18 cellular contexts compared by ENCODE assay signal in the genomic region with DNA sequence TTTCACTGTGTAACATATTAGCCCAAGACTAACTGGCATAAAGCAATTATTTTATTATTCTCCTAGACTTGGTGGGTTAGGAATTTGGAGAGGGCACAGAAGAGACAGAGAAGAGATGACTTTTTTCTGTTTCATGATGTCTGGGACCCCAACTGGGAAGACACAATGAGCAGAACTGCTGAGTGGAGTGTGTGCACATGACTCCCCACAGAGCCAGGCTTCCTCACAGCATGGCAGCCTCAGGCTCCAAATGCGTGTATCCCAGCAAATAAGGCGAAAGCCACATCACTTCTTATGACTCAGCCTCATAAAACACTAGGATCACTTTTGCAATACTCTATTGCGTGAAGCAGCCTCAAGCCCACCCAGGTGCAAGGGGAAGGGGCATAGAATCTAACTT.
DNase-seq lines count a peak whose midpoint lies in the region; ATAC-seq and TF ChIP-seq lines count a peak whose summit lies in the region.
"Had no signal": no experiment of that assay in that cellular context is flagged by ENCODE, and none has a peak within 500 bp of the region (broad histone marks: within the 10 kb centered on the region; RNA-seq: fewer than 3 reads in every experiment).

No MANE protein-coding gene starts in this region.

- no peaks in the 10 kb centered on the region for H3K36me3 Mint-ChIP-seq in HFFc6 (ENCODE audit: low read depth)
- H3K36me3 Mint-ChIP-seq in activated CD8-positive, alpha-beta memory T cell treated with anti-CD3 and anti-CD28 coated beads, Interleukin-2, amount 10 ng/mL, durations not matched to agents 7 days and 5 days: no peaks in the 10 kb centered on the region
- H3K36me3 Mint-ChIP-seq: T-cell had no signal

- no peak overlapping the region for H3K4me3 Mint-ChIP-seq in HFFc6
- H3K4me3 Mint-ChIP-seq in activated CD8-positive, alpha-beta memory T cell treated with anti-CD3 and anti-CD28 coated beads, Interleukin-2, amount 10 ng/mL, durations not matched to agents 7 days and 5 days: no peak overlapping the region
- H3K4me3 Mint-ChIP-seq: T-cell had no signal

- H3K9me3 Mint-ChIP-seq in HFFc6: no peaks in the 10 kb centered on the region
- no peaks in the 10 kb centered on the region for H3K9me3 Mint-ChIP-seq in activated CD8-positive, alpha-beta memory T cell treated with anti-CD3 and anti-CD28 coated beads, Interleukin-2, amount 10 ng/mL, durations not matched to agents 7 days and 5 days (ENCODE audit: low read depth)

- CTCF ChIA-PET in activated CD8-positive, alpha-beta memory T cell treated with anti-CD3 and anti-CD28 coated beads, Interleukin-2, amount 10 ng/mL, durations not matched to agents 7 days and 5 days (lab: Charles Lee): no interaction called here

- peaks cover 5% of the 10 kb centered on the region for H3K27me3 Mint-ChIP-seq in HFFc6 (ENCODE audit: insufficient read depth)
- H3K27me3 Mint-ChIP-seq in activated CD8-positive, alpha-beta memory T cell treated with anti-CD3 and anti-CD28 coated beads, Interleukin-2, amount 10 ng/mL, durations not matched to agents 7 days and 5 days: peaks cover 1% of the 10 kb centered on the region

- ATAC-seq in left ventricle myocardium superior: no peak
- ATAC-seq in activated CD8-positive, alpha-beta memory T cell treated with anti-CD3 and anti-CD28 coated beads, Interleukin-2, amount 10 ng/mL, durations not matched to agents 7 days and 5 days: no peak
- ATAC-seq: A549, Panc1, Right ventricle myocardium inferior, T-cell had no signal

- H3K4me1 Mint-ChIP-seq in HFFc6 (ENCODE audit: low read depth): peaks cover 18% of the 10 kb centered on the region
- H3K4me1 Mint-ChIP-seq in activated CD8-positive, alpha-beta memory T cell treated with anti-CD3 and anti-CD28 coated beads, Interleukin-2, amount 10 ng/mL, durations not matched to agents 7 days and 5 days: no peaks in the 10 kb centered on the region

- H3K27ac Mint-ChIP-seq in HFFc6: no peak overlapping the region
- H3K27ac Mint-ChIP-seq in activated CD8-positive, alpha-beta memory T cell treated with anti-CD3 and anti-CD28 coated beads, Interleukin-2, amount 10 ng/mL, durations not matched to agents 7 days and 5 days: no peak overlapping the region
- H3K27ac Mint-ChIP-seq: T-cell had no signal

- DNase-seq in Daoy (ENCODE audit: low read depth): peak; percentile 17
- peak; percentile 28 for DNase-seq in HFFc6
- peak; percentile 7 for DNase-seq in RPMI7951 (ENCODE audit: low read depth)
- peak; percentile 19 for DNase-seq in foreskin melanocyte
- DNase-seq in left ventricle myocardium superior: no peak
- DNase-seq in GOT3 (lab: John Stamatoyannopoulos, UW): no peak
- no peak for DNase-seq in activated CD8-positive, alpha-beta memory T cell treated with anti-CD3 and anti-CD28 coated beads, Interleukin-2, amount 10 ng/mL, durations not matched to agents 7 days and 5 days
- no peak for DNase-seq in NCI-H2196 treated with DMSO at 0.1 percent for 48 hours (lab: John Stamatoyannopoulos, UW; ENCODE audit: unreplicated experiment)
- DNase-seq: DMS 273 treated with DMSO at 0.1 percent for 48 hours, MM.1S, NCI-H1105 treated with DMSO at 0.1 percent for 48 hours, NCI-H1930, NCI-H2171, NCI-H510A, T-cell had no signal

- TF ChIP-seq CTCF in HFFc6 (IDR thresholded peaks at IDR 0.05): no peak

- intact Hi-C loops in left ventricle myocardium superior (cut with micrococcal nuclease): no loop called here

Comparison
In these comparisons a context has a peak if more than half of its experiments do, and no peak if none do; other contexts are left out.
1. DNase-seq: peak in Daoy (single experiment), HFFc6 (single experiment), RPMI7951 (single experiment) and foreskin melanocyte (single experiment); none in left ventricle myocardium superior (single experiment), GOT3 (single experiment), activated CD8-positive, alpha-beta memory T cell treated with anti-CD3 and anti-CD28 coated beads, Interleukin-2, amount 10 ng/mL, durations not matched to agents 7 days and 5 days (single experiment) and NCI-H2196 treated with DMSO at 0.1 percent for 48 hours (single experiment).